8 cellular contexts compared by ENCODE assay signal in genomic region chr6:4805553-4806307, GRCh38. TPM values are rescaled to one million over a fixed set of nuclear protein-coding genes. Genes with fewer than 3 reads are reported as not detected.
DNase-seq lines count a peak whose midpoint lies in the region; ATAC-seq and TF ChIP-seq lines count a peak whose summit lies in the region.

No MANE protein-coding gene starts in this region.

- H3K27ac Mint-ChIP-seq in neural progenitor cell, result peak overlapping the region; percentile 68

- H2AFZ ChIP-seq in fibroblast of lung (ENCODE audit: low read length), result no peak overlapping the region
- no peak overlapping the region for H2AFZ ChIP-seq in neural progenitor cell (replicated peaks)

- H3K9me3 ChIP-seq in fibroblast of lung (ENCODE audit: control insufficient read depth, insufficient read depth, low read depth, low read length), result no peaks in the 10 kb centered on the region
- H3K9me3 ChIP-seq in neural progenitor cell (ENCODE audit: low read depth), result no peaks in the 10 kb centered on the region

- peak; percentile 43 to 76 for TF ChIP-seq CTCF in fibroblast of lung (conservative IDR thresholded peaks at IDR 0.05 in 1 of 2, IDR thresholded peaks at IDR 0.05 in 1 of 2; ENCODE audit: low read depth in 1 of 2, low read length in 2 of 2)
- TF ChIP-seq CTCF in neural progenitor cell (IDR thresholded peaks at IDR 0.05), result peak; percentile 65

- H3K4me3 Mint-ChIP-seq in neural progenitor cell, result no peak overlapping the region

- peaks cover 3% of the 10 kb centered on the region for H3K4me1 ChIP-seq in fibroblast of lung (ENCODE audit: control insufficient read depth, extremely low read depth, insufficient read depth, low read length)
- H3K4me1 ChIP-seq in neural progenitor cell, result peaks cover 23% of the 10 kb centered on the region

- peaks cover 47% of the 10 kb centered on the region for H3K36me3 Mint-ChIP-seq in neural progenitor cell

- H3K36me3 ChIP-seq in fibroblast of lung (ENCODE audit: control insufficient read depth, insufficient read depth, low read length) (no peaks in the 10 kb centered on the region), neural progenitor cell (no peaks in the 10 kb centered on the region)

- H3K27me3 ChIP-seq in fibroblast of lung (ENCODE audit: control insufficient read depth, insufficient read depth, low read length) (no peaks in the 10 kb centered on the region), neural progenitor cell (no peaks in the 10 kb centered on the region)

- H3K4me2 ChIP-seq in fibroblast of lung (ENCODE audit: extremely low read depth, insufficient read depth, low read length), result no peak overlapping the region
- H3K4me2 ChIP-seq in neural progenitor cell, result peak overlapping the region; percentile 73

- peaks cover 19% of the 10 kb centered on the region for H3F3A ChIP-seq in neural progenitor cell (ENCODE audit: low read depth)

- H3K9ac ChIP-seq in fibroblast of lung (ENCODE audit: insufficient read depth, low read length) (no peak overlapping the region), neural progenitor cell (no peak overlapping the region)

- no peak overlapping the region for H3K27ac ChIP-seq in fibroblast of lung (ENCODE audit: insufficient read depth, low read length)
- H3K27ac ChIP-seq in neural progenitor cell, result peak overlapping the region; percentile 55

- DNase-seq in NCI-H1694 (lab: John Stamatoyannopoulos, UW) (peak; percentile 12), NCI-H1694 treated with DMSO at 0.1 percent for 48 hours (lab: John Stamatoyannopoulos, UW) (no peak), KBM-7 (peak; percentile 58), SK-MEL-5 (ENCODE audit: low read depth, low spot score) (peak; percentile 71), fibroblast of lung (ENCODE audit: low read depth in 2 of 2) (peak; percentile 41 to 48), neural progenitor cell (ENCODE audit: low spot score) (peak; percentile 79), GM19240 (ENCODE audit: insufficient read length, low spot score) (no peak)

- in situ Hi-C loops in KBM-7 (cut with MboI; ENCODE audit: low pct_unique_long_range_greater_than_20kb, low sequenced_read_pairs) (no loop called here), SK-MEL-5 (cut with HindIII; ENCODE audit: low pct_unique_long_range_greater_than_20kb, low sequenced_read_pairs) (no loop called here)

- H4K20me1 ChIP-seq in fibroblast of lung (ENCODE audit: control insufficient read depth, extremely low read depth, insufficient read depth, low read length) (no peaks in the 10 kb centered on the region), neural progenitor cell (ENCODE audit: low read depth) (peaks cover 88% of the 10 kb centered on the region)

- H3K4me3 ChIP-seq in fibroblast of lung (replicated peaks in 1 of 4; ENCODE audit: control extremely low read depth in 1 of 4, insufficient read depth in 1 of 4, low read depth in 3 of 4, low read length in 4 of 4) (no peak overlapping the region), neural progenitor cell (peak overlapping the region; percentile 25)

- H3K27me3 Mint-ChIP-seq in neural progenitor cell (ENCODE audit: insufficient read depth, low read depth), result peaks cover under 1% of the 10 kb centered on the region

- ATAC-seq in GM18519 (IDR thresholded peaks at IDR 0.05; ENCODE audit: low FRiP score, unreplicated experiment), result no peak

- H3K4me1 Mint-ChIP-seq in neural progenitor cell, result peaks cover 16% of the 10 kb centered on the region

- H3K9me3 Mint-ChIP-seq in neural progenitor cell, result peaks cover 63% of the 10 kb centered on the region

- H3K79me2 ChIP-seq in fibroblast of lung (ENCODE audit: control insufficient read depth, insufficient read depth, low read length) (peaks cover 64% of the 10 kb centered on the region), neural progenitor cell (ENCODE audit: low read depth) (peaks cover 98% of the 10 kb centered on the region)

RNA-seq across cellular contexts. Expression of gene CDYL, which starts 29.5 kb away (rescaled TPM):
- total RNA-seq in SK-MEL-5 (2014; rRNA removed; shearing (Covaris generic)), result 50.3 and 54.8 TPM in 2 replicates
- 31.6 and 43.5 TPM in 2 replicates for polyA plus RNA-seq in SK-MEL-5 (2015; cell fraction: cytosol; rRNA removed)
- 15.0 and 21.3 TPM in 2 replicates for polyA plus RNA-seq in SK-MEL-5 (2015; cell fraction: nucleus; rRNA removed)
- total RNA-seq in fibroblast of lung, result 21.3 and 24.9 TPM in 2 replicates
- polyA plus RNA-seq in fibroblast of lung, result 16.9 and 20.6 TPM in 2 replicates
- 13.9 and 15.0 TPM in 2 replicates for polyA plus RNA-seq in fibroblast of lung (2012)
- 12.7 and 14.9 TPM in 2 replicates for polyA minus RNA-seq in fibroblast of lung (ENCODE audit: low replicate concordance)
- total RNA-seq in neural progenitor cell (ENCODE audit: low replicate concordance), result 46.4 and 53.5 TPM in 2 replicates

Comparison
In these comparisons a context has a peak if more than half of its experiments do, and no peak if none do; other contexts are left out.
1. DNase-seq: peak in NCI-H1694 (single experiment), KBM-7 (single experiment), SK-MEL-5 (single experiment), fibroblast of lung (2 of 2) and neural progenitor cell (single experiment); none in NCI-H1694 treated with DMSO at 0.1 percent for 48 hours (single experiment) and GM19240 (single experiment).